In the genomic region with DNA sequence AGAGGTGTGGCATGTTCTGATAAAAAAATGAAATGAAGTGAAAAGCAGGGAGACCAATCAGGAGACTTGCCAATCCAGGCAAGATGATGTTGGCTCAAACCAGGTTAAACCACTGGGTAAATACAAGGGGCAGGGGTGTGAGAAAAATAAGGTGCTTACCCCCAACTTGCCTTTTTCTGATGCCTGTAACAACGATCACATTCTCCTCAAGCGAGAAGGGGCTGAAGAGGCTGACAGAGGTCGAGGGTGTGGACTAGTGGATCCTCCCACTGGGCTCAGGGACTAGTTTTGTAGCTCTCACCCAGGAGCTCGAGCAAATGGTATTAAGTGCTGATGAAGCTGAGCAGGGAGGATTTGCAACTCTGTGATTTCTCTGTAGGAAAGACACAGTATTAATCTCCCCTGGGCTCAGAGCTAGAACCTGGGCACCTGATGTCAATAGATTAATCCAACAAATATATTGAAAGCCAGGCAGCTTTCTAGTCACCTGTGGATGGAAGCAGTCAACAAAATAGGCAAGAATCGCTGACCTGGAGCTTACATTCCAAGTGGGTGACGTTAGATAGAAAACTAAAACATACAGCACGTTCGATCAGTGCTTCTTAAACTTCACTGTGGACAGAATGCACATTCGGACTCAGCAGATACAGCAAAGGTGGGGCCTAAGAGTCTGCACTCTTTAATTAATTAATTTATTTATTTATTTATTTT, we compare ENCODE assay signal across 1 cellular context.
A peak's percentile ranks its signal among the peaks of the same experiment; 100 is the strongest.
TF ChIP-seq lines count a peak whose summit lies in the region.

No MANE protein-coding gene starts in this region.

TF ChIP-seq in HepG2, 621 proteins besides CTCF, POLR2A, EP300 and RAD21 (continued from another document):
- TF ChIP-seq, protein P1, sequence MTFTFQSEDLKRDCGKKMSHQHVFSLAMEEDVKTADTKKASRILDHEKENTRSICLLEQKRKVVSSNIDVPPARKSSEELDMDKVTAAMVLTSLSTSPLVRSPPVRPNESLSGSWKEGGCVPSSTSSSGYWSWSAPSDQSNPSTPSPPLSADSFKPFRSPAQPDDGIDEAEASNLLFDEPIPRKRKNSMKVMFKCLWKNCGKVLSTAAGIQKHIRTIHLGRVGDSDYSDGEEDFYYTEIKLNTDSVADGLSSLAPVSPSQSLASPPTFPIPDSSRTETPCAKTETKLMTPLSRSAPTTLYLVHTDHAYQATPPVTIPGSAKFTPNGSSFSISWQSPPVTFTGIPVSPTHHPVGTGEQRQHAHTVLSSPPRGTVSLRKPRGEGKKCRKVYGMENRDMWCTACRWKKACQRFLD (CRISPR knock-in tag; IDR thresholded peaks at IDR 0.05; ENCODE audit: borderline replicate concordance) = 0 out of 2 replicates have a peak, but pooled peaks have one; percentile 24
- TF ChIP-seq XBP1 (CRISPR knock-in tag; IDR thresholded peaks at IDR 0.05) = no peak
- TF ChIP-seq ZSCAN25 (CRISPR knock-in tag; IDR thresholded peaks at IDR 0.05) = peak; percentile 4; the same call in 1 of the 2 replicates
- TF ChIP-seq TOPORS (CRISPR knock-in tag; IDR thresholded peaks at IDR 0.05) = no peak
- no peak for TF ChIP-seq SP140L (CRISPR knock-in tag; IDR thresholded peaks at IDR 0.05; ENCODE audit: borderline replicate concordance)
TF ChIP-seq in HepG2: peak in this region for 33.
